Comparison of ENCODE assay signal across 20 cellular contexts in genomic region chr18:13572721-13573120, GRCh38.
A peak's percentile ranks its signal among the peaks of the same experiment; 100 is the strongest.
DNase-seq lines count a peak whose midpoint lies in the region; ATAC-seq, FAIRE-seq and TF ChIP-seq lines count a peak whose summit lies in the region.
"Had no signal": no experiment of that assay in that cellular context is flagged by ENCODE, and none has a peak within 500 bp of the region (broad histone marks: within the 10 kb centered on the region; RNA-seq: fewer than 3 reads in every experiment).

No MANE protein-coding gene starts in this region.

- no peaks in the 10 kb centered on the region for H3K9me3 ChIP-seq in right atrium auricular region
- H3K9me3 ChIP-seq in heart left ventricle: no peaks in the 10 kb centered on the region
- H3K9me3 ChIP-seq: BE2C had no signal

- H3K27ac Mint-ChIP-seq in progenitor cell of endocrine pancreas: peak overlapping the region; percentile 56

- no peak overlapping the region for H3K4me3 ChIP-seq in right atrium auricular region
- no peak overlapping the region for H3K4me3 ChIP-seq in heart left ventricle
- H3K4me3 ChIP-seq in coronary artery: no peak overlapping the region

- no peaks in the 10 kb centered on the region for H3K36me3 ChIP-seq in right atrium auricular region
- H3K36me3 ChIP-seq in heart left ventricle: no peaks in the 10 kb centered on the region
- H3K36me3 ChIP-seq: BE2C had no signal

- intact Hi-C loops in heart left ventricle (cut with DNase I): no loop called here

- peaks cover 0 to 7% of the 10 kb centered on the region in 2 donors for H3K4me1 ChIP-seq in right atrium auricular region
- H3K4me1 ChIP-seq in heart left ventricle: peaks cover 0 to 34% (median 6%) of the 10 kb centered on the region in 12 donors
- H3K4me1 ChIP-seq: BE2C had no signal

- H3K4me1 Mint-ChIP-seq in progenitor cell of endocrine pancreas (ENCODE audit: low read depth): peaks cover 4% of the 10 kb centered on the region

- H3K27ac ChIP-seq in right atrium auricular region: no peak overlapping the region
- H3K27ac ChIP-seq in heart left ventricle: no peak overlapping the region
- H3K27ac ChIP-seq in coronary artery: no peak overlapping the region

- H3K27me3 ChIP-seq in right atrium auricular region: no peaks in the 10 kb centered on the region
- H3K27me3 ChIP-seq in heart left ventricle: no peaks in the 10 kb centered on the region
- H3K27me3 ChIP-seq: BE2C had no signal

- no peak overlapping the region for H3K4me3 Mint-ChIP-seq in progenitor cell of endocrine pancreas (ENCODE audit: low read depth)

- 92 to 98% (median 96%) methylated on average over 7 of the region's 7 CpGs for WGBS in heart left ventricle, 4 donors

- TF ChIP-seq CTCF in right atrium auricular region (IDR thresholded peaks at IDR 0.05): no peak
- no peak for TF ChIP-seq CTCF in heart left ventricle (IDR thresholded peaks at IDR 0.05)
- no peak for TF ChIP-seq CTCF in coronary artery (IDR thresholded peaks at IDR 0.05)
- no peak for TF ChIP-seq CTCF in progenitor cell of endocrine pancreas (IDR thresholded peaks at IDR 0.05; ENCODE audit: unreplicated experiment)

- no peaks in the 10 kb centered on the region for H3K9me3 Mint-ChIP-seq in progenitor cell of endocrine pancreas (ENCODE audit: low read depth)
- H3K9me3 Mint-ChIP-seq: IgD-negative memory B cell had no signal

- H3K36me3 Mint-ChIP-seq in progenitor cell of endocrine pancreas (ENCODE audit: insufficient read depth): no peaks in the 10 kb centered on the region

- DNase-seq in right atrium auricular region (ENCODE audit: low spot score) (peak; percentile 47), heart left ventricle (no peak), coronary artery (ENCODE audit: low spot score) (peak; percentile 29), progenitor cell of endocrine pancreas (ENCODE audit: low spot score, unreplicated experiment) (no peak), frontal cortex (ENCODE audit: low spot score in 2 of 2) (no peak)
- DNase-seq: BE2C; DMS53; GDM1; NCI-H1105; NCI-H146; NCI-H2029; NCI-H2227 treated with DMSO at 0.1 percent for 48 hours; NCI-H510A; NK-92 treated with Interleukin-12 subunit alpha and Interleukin-12 subunit beta, amount 100 ng/mL, for 24 hours; SIG-M5 had no signal

- ATAC-seq in heart left ventricle (no peak), HG03439 (IDR thresholded peaks at IDR 0.05; ENCODE audit: unreplicated experiment) (no peak)
- no peak for ATAC-seq in activated CD4-positive, CD25-positive, alpha-beta regulatory T cell treated with anti-CD3 and anti-CD28 coated beads, Interleukin-2, amount 50 U/mL, for 24 hours
- ATAC-seq: Panc1 had no signal

- TF ChIP-seq POLR2A in heart left ventricle (IDR thresholded peaks at IDR 0.05): no peak

- no peak for FAIRE-seq in frontal cortex (lab: Jason Lieb, UNC)
- FAIRE-seq: D721Med had no signal

- peaks cover 2% of the 10 kb centered on the region for H3K27me3 Mint-ChIP-seq in progenitor cell of endocrine pancreas
- H3K27me3 Mint-ChIP-seq: IgD-negative memory B cell had no signal

Comparison
In these comparisons a context has a peak if more than half of its experiments do, and no peak if none do; other contexts are left out.
1. DNase-seq: peak in right atrium auricular region (single experiment) and coronary artery (single experiment); none in heart left ventricle (0 of 5), progenitor cell of endocrine pancreas (single experiment) and frontal cortex (0 of 2).